Comparison of ENCODE assay signal across 9 cellular contexts in genomic region chr7:130421685-130422084, GRCh38. TPM values are rescaled to one million over a fixed set of nuclear protein-coding genes. Genes with fewer than 3 reads are reported as not detected.
DNase-seq lines count a peak whose midpoint lies in the region; ATAC-seq and TF ChIP-seq lines count a peak whose summit lies in the region.
"Had no signal": no experiment of that assay in that cellular context is flagged by ENCODE, and none has a peak within 500 bp of the region (broad histone marks: within the 10 kb centered on the region; RNA-seq: fewer than 3 reads in every experiment).

No MANE protein-coding gene starts in this region.

- H3K36me3 Mint-ChIP-seq in activated CD4-positive, alpha-beta T cell treated with anti-CD3 and anti-CD28 coated beads, Interleukin-2, amount 10 ng/mL, durations not matched to agents 7 days and 5 days (ENCODE audit: low read depth) = peaks cover 17% of the 10 kb centered on the region

- TF ChIP-seq CTCF in right lobe of liver (IDR thresholded peaks at IDR 0.05) = no peak

- intact Hi-C loops in right lobe of liver (cut with DNase I) = no loop called here

- peaks cover 64% of the 10 kb centered on the region for H3K4me1 Mint-ChIP-seq in activated CD4-positive, alpha-beta T cell treated with anti-CD3 and anti-CD28 coated beads, Interleukin-2, amount 10 ng/mL, durations not matched to agents 7 days and 5 days
- H3K4me1 Mint-ChIP-seq in stimulated activated naive CD8-positive, alpha-beta T cell treated with anti-CD3 and anti-CD28 coated beads, Interleukin-15, amount 100 ng/mL, for 72 hours = peaks cover 90% of the 10 kb centered on the region

- no peak for TF ChIP-seq POLR2A in right lobe of liver (IDR thresholded peaks at IDR 0.05)

- no peak overlapping the region for H3K4me3 Mint-ChIP-seq in activated CD4-positive, alpha-beta T cell treated with anti-CD3 and anti-CD28 coated beads, Interleukin-2, amount 10 ng/mL, durations not matched to agents 7 days and 5 days
- peak overlapping the region; percentile 71 to 80 for H3K4me3 Mint-ChIP-seq in stimulated activated naive CD8-positive, alpha-beta T cell treated with anti-CD3 and anti-CD28 coated beads, Interleukin-15, amount 100 ng/mL, for 72 hours

- peak overlapping the region; percentile 72 for H3K27ac Mint-ChIP-seq in activated CD4-positive, alpha-beta T cell treated with anti-CD3 and anti-CD28 coated beads, Interleukin-2, amount 10 ng/mL, durations not matched to agents 7 days and 5 days
- H3K27ac Mint-ChIP-seq in stimulated activated naive CD8-positive, alpha-beta T cell treated with anti-CD3 and anti-CD28 coated beads, Interleukin-15, amount 100 ng/mL, for 72 hours = peak overlapping the region; percentile 88 to 96

- H3K4me3 ChIP-seq in endocrine pancreas (ENCODE audit: control insufficient read depth, insufficient read depth, low read length) (peak overlapping the region; percentile 53), right lobe of liver (no peak overlapping the region)
- H3K4me3 ChIP-seq: BLaER1 had no signal

- H3K4me1 ChIP-seq in endocrine pancreas (ENCODE audit: control insufficient read depth, insufficient read depth, low read length) = peaks cover 27% of the 10 kb centered on the region
- no peaks in the 10 kb centered on the region for H3K4me1 ChIP-seq in right lobe of liver
- H3K4me1 ChIP-seq: BLaER1 had no signal

- no peak overlapping the region for H3K27ac ChIP-seq in right lobe of liver
- H3K27ac ChIP-seq: BLaER1 had no signal

- CTCF ChIA-PET in activated CD4-positive, alpha-beta T cell treated with anti-CD3 and anti-CD28 coated beads, Interleukin-2, amount 10 ng/mL, durations not matched to agents 7 days and 5 days (lab: Charles Lee) = interaction anchor here (1.1 kb wide), 1 partner anchor 9 kb away, joined by 3 read pairs; no protein-coding TSS in a partner anchor

- H3K9me3 Mint-ChIP-seq in activated CD4-positive, alpha-beta T cell treated with anti-CD3 and anti-CD28 coated beads, Interleukin-2, amount 10 ng/mL, durations not matched to agents 7 days and 5 days = no peaks in the 10 kb centered on the region
- no peaks in the 10 kb centered on the region for H3K9me3 Mint-ChIP-seq in stimulated activated naive CD8-positive, alpha-beta T cell treated with anti-CD3 and anti-CD28 coated beads, Interleukin-15, amount 100 ng/mL, for 72 hours

- no peaks in the 10 kb centered on the region for H3K27me3 ChIP-seq in endocrine pancreas (ENCODE audit: control insufficient read depth, insufficient read depth, low read length)
- H3K27me3 ChIP-seq in right lobe of liver = no peaks in the 10 kb centered on the region
- H3K27me3 ChIP-seq: BLaER1 had no signal

- H3K9me3 ChIP-seq in endocrine pancreas (ENCODE audit: control insufficient read depth, low read length) (no peaks in the 10 kb centered on the region), right lobe of liver (no peaks in the 10 kb centered on the region)
- H3K9me3 ChIP-seq: BLaER1 had no signal

- H3K27me3 Mint-ChIP-seq in activated CD4-positive, alpha-beta T cell treated with anti-CD3 and anti-CD28 coated beads, Interleukin-2, amount 10 ng/mL, durations not matched to agents 7 days and 5 days = no peaks in the 10 kb centered on the region
- H3K27me3 Mint-ChIP-seq in stimulated activated naive CD8-positive, alpha-beta T cell treated with anti-CD3 and anti-CD28 coated beads, Interleukin-15, amount 100 ng/mL, for 72 hours = no peaks in the 10 kb centered on the region

- no peak overlapping the region for H3K9ac ChIP-seq in endocrine pancreas (ENCODE audit: control insufficient read depth, insufficient read depth, low read length)
- H3K9ac ChIP-seq: BLaER1 had no signal

- H3K36me3 ChIP-seq in endocrine pancreas (ENCODE audit: control insufficient read depth, insufficient read depth, low read length) (no peaks in the 10 kb centered on the region), right lobe of liver (no peaks in the 10 kb centered on the region)

- peak; percentile 86 for ATAC-seq in stimulated activated naive CD8-positive, alpha-beta T cell treated with anti-CD3 and anti-CD28 coated beads, Interleukin-15, amount 100 ng/mL, for 72 hours
- ATAC-seq in right lobe of liver (no peak), GM19035 (IDR thresholded peaks at IDR 0.05; ENCODE audit: unreplicated experiment) (no peak)

- POLR2A ChIA-PET in activated CD4-positive, alpha-beta T cell treated with anti-CD3 and anti-CD28 coated beads, Interleukin-2, amount 10 ng/mL, durations not matched to agents 7 days and 5 days (lab: Charles Lee) = no interaction called here

- WGBS in right lobe of liver (ENCODE audit: insufficient coverage, low coverage, low lambda C conversion rate, missing lambda C conversion rate) = 83% methylated on average over 2 of the region's 2 CpGs

- no peak for DNase-seq in activated CD4-positive, alpha-beta T cell treated with anti-CD3 and anti-CD28 coated beads, Interleukin-2, amount 10 ng/mL, durations not matched to agents 7 days and 5 days
- no peak for DNase-seq in activated CD4-positive, alpha-beta T cell treated with anti-CD3 and anti-CD28 coated beads, Interleukin-2, amount 50 U/mL, for 48 hours
- DNase-seq in NCI-H748 (lab: John Stamatoyannopoulos, UW; ENCODE audit: unreplicated experiment) (peak; percentile 87), right lobe of liver (no peak)
- DNase-seq in stimulated activated naive CD8-positive, alpha-beta T cell treated with anti-CD3 and anti-CD28 coated beads, Interleukin-15, amount 100 ng/mL, for 72 hours = peak in 1 of 2 donors; percentile 73
- DNase-seq in activated effector memory CD4-positive, alpha-beta T cell treated with Interleukin-2 at 50 U/mL for 16 hours = no peak

RNA-seq across cellular contexts. Expression of gene CEP41, which starts 19.1 kb away (rescaled TPM):
- total RNA-seq in activated CD4-positive, alpha-beta T cell treated with anti-CD3 and anti-CD28 coated beads, Interleukin-2, amount 10 ng/mL, durations not matched to agents 7 days and 5 days = 10 to 100 TPM; 18.5 to 19.6 TPM
- 10 to 100 TPM in 1 of 6 experiments, 1 to 10 TPM in 5; 2.6 to 11.7 (median 4.6) TPM for total RNA-seq in right lobe of liver

RNA-seq across cellular contexts. Expression of gene CPA1, which starts 41.4 kb away (rescaled TPM):
- not detected for total RNA-seq in activated CD4-positive, alpha-beta T cell treated with anti-CD3 and anti-CD28 coated beads, Interleukin-2, amount 10 ng/mL, durations not matched to agents 7 days and 5 days
- total RNA-seq in right lobe of liver = not detected
